Comparison of ENCODE assay signal across 20 cellular contexts in the genomic region with DNA sequence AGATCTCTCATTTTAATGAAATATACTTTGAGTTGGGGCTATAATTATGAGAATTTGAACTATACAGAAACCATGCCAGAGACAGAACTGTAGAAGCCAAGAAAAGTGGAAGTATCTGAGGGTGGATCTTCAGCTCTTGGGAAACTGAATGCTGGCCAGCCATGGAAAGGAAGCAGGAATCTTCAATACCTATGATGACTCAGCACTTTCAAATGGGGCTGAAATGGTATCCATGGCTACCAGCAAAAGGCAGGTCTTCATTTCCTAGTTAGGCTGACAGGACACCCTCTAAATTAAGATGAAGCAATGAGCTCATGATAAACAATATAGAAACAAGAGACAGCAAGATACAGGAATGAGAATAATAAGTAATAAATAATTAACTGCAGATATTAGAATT.
DNase-seq lines count a peak whose midpoint lies in the region; FAIRE-seq and TF ChIP-seq lines count a peak whose summit lies in the region.
"Had no signal": no experiment of that assay in that cellular context is flagged by ENCODE, and none has a peak within 500 bp of the region (broad histone marks: within the 10 kb centered on the region; RNA-seq: fewer than 3 reads in every experiment).

No MANE protein-coding gene starts in this region.

- H4K20me1 ChIP-seq in keratinocyte (ENCODE audit: control insufficient read depth, extremely low read depth, insufficient read depth, low read length) (no peaks in the 10 kb centered on the region), PC-9 (ENCODE audit: insufficient read depth) (no peaks in the 10 kb centered on the region)

- H3K4me3 ChIP-seq in adipocyte (ENCODE audit: low read length) (peak overlapping the region; percentile 58), keratinocyte (ENCODE audit: control insufficient read depth in 2 of 3, extremely low read depth in 1 of 3, insufficient read depth in 2 of 3, low read depth in 1 of 3, low read length in 3 of 3) (no peak overlapping the region), foreskin fibroblast (ENCODE audit: low read depth in 1 of 2, low read length in 2 of 2) (no peak overlapping the region), PC-9 (no peak overlapping the region)
- H3K4me3 ChIP-seq: psoas muscle, skin epidermis, transverse colon had no signal

- H3K9me1 ChIP-seq in keratinocyte (ENCODE audit: control insufficient read depth, extremely low read depth, insufficient read depth, low read length) = no peaks in the 10 kb centered on the region

- no peak for FAIRE-seq in keratinocyte (lab: Jason Lieb, UNC)
- FAIRE-seq: H54 had no signal

- no TSS peak for BruUV-seq in PC-9 (replicated peaks; lab: Mats Ljungman, UMichigan)

- POLR2A ChIA-PET in PC-9 (lab: Charles Lee; ENCODE audit: unreplicated experiment) = no interaction called here

- H3K4me1 ChIP-seq in adipocyte (ENCODE audit: control insufficient read depth, insufficient read depth, low read length) (peaks cover 48% of the 10 kb centered on the region), keratinocyte (ENCODE audit: control insufficient read depth, extremely low read depth, insufficient read depth, low read length) (no peaks in the 10 kb centered on the region), PC-9 (replicated peaks; ENCODE audit: insufficient read depth) (no peaks in the 10 kb centered on the region; the same call in 1 of the 2 replicates)
- H3K4me1 ChIP-seq: psoas muscle, transverse colon had no signal

- H3K27ac Mint-ChIP-seq in CD14-positive monocyte = no peak overlapping the region
- H3K27ac Mint-ChIP-seq: activated naive CD4-positive, alpha-beta T cell treated with anti-CD3 and anti-CD28 coated beads for 36 hours; CD4-positive, alpha-beta memory T cell had no signal

- H3K27me3 ChIP-seq in adipocyte (replicated peaks; ENCODE audit: control insufficient read depth, insufficient read depth, low read length) (no peaks in the 10 kb centered on the region), keratinocyte (ENCODE audit: control insufficient read depth, extremely low read depth, insufficient read depth, low read length) (no peaks in the 10 kb centered on the region), PC-9 (ENCODE audit: insufficient read depth, low read depth) (no peaks in the 10 kb centered on the region)
- H3K27me3 ChIP-seq: transverse colon had no signal

- H3F3A ChIP-seq in PC-9 (ENCODE audit: insufficient read depth, low read depth) = no peaks in the 10 kb centered on the region; the same call in 1 of the 2 replicates

- H3K36me3 Mint-ChIP-seq in CD14-positive monocyte = no peaks in the 10 kb centered on the region
- H3K36me3 Mint-ChIP-seq: CD4-positive, alpha-beta memory T cell had no signal

- peak; percentile 17 for DNase-seq in ELF-1 (ENCODE audit: low read depth, low spot score)
- peak; percentile 2 for DNase-seq in LoVo (ENCODE audit: low spot score)
- no peak for DNase-seq in adipocyte (ENCODE audit: low read depth)
- no peak for DNase-seq in keratinocyte (ENCODE audit: low read depth, low spot score)
- DNase-seq in foreskin fibroblast = no peak
- DNase-seq in PC-9 = no peak
- DNase-seq in CD14-positive monocyte (ENCODE audit: low spot score) = no peak
- DNase-seq: activated naive CD4-positive, alpha-beta T cell treated with anti-CD3 and anti-CD28 coated beads for 36 hours; amygdala; CD4-positive, alpha-beta memory T cell; DMS153; glutamatergic neuron; NCI-H1436; NCI-H2171 treated with DMSO at 0.1 percent for 48 hours; NCI-H524 treated with DMSO at 0.1 percent for 48 hours; psoas muscle; Right ventricle myocardium superior; transverse colon had no signal

- TF ChIP-seq CTCF in keratinocyte (optimal IDR thresholded peaks at IDR 0.05 in 1 of 3, IDR thresholded peaks at IDR 0.05 in 1 of 3, conservative IDR thresholded peaks at IDR 0.05 in 1 of 3; ENCODE audit: extremely low read depth in 1 of 3, insufficient read depth in 2 of 3, low read length in 3 of 3) (no peak), foreskin fibroblast (IDR thresholded peaks at IDR 0.05; ENCODE audit: low read depth, low read length) (no peak), PC-9 (conservative IDR thresholded peaks at IDR 0.05) (no peak), CD14-positive monocyte (IDR thresholded peaks at IDR 0.05) (no peak)

- peaks cover 0 to 7% (median 1%) of the 10 kb centered on the region in 7 donors for H3K9me3 Mint-ChIP-seq in CD14-positive monocyte

- H3K27me3 Mint-ChIP-seq in CD14-positive monocyte (ENCODE audit: low read depth in 3 of 3) = no peaks in the 10 kb centered on the region
- H3K27me3 Mint-ChIP-seq: CD4-positive, alpha-beta memory T cell had no signal

- H3K27ac ChIP-seq in keratinocyte (ENCODE audit: control insufficient read depth, insufficient read depth, low read length) (no peak overlapping the region), PC-9 (no peak overlapping the region)
- H3K27ac ChIP-seq: psoas muscle, skin epidermis, transverse colon had no signal

- dilution Hi-C loops in keratinocyte (cut with MboI; ENCODE audit: extremely low pct_ligation_motif_present, low sequenced_read_pairs) = no loop called here

- intact Hi-C loops in PC-9 (cut with micrococcal nuclease; ENCODE audit: unreplicated experiment) (no loop called here), CD14-positive monocyte (cut with micrococcal nuclease) (no loop called here)

- H3K9me2 ChIP-seq in PC-9 (ENCODE audit: insufficient read depth) = no peaks in the 10 kb centered on the region

- no peak overlapping the region for H3K4me3 Mint-ChIP-seq in CD14-positive monocyte
- H3K4me3 Mint-ChIP-seq: activated naive CD4-positive, alpha-beta T cell treated with anti-CD3 and anti-CD28 coated beads for 36 hours; CD4-positive, alpha-beta memory T cell had no signal

- H3K9me3 ChIP-seq in adipocyte (ENCODE audit: control insufficient read depth, low read length) = peaks cover 18% of the 10 kb centered on the region
- no peaks in the 10 kb centered on the region for H3K9me3 ChIP-seq in keratinocyte (ENCODE audit: control insufficient read depth, low read depth, low read length)
- no peaks in the 10 kb centered on the region; the same call in 1 of the 2 replicates for H3K9me3 ChIP-seq in PC-9 (ENCODE audit: insufficient read depth, low read depth)
- H3K9me3 ChIP-seq: psoas muscle had no signal

- H3K36me3 ChIP-seq in adipocyte (ENCODE audit: control insufficient read depth, insufficient read depth, low read length, severe bottlenecking) = peaks cover 5% of the 10 kb centered on the region
- no peaks in the 10 kb centered on the region for H3K36me3 ChIP-seq in keratinocyte (ENCODE audit: control insufficient read depth in 2 of 2, extremely low read depth in 1 of 2, insufficient read depth in 2 of 2, low read length in 2 of 2)
- H3K36me3 ChIP-seq in PC-9 (ENCODE audit: low read depth) = no peaks in the 10 kb centered on the region
- H3K36me3 ChIP-seq: transverse colon had no signal

- CTCF ChIA-PET in PC-9 (lab: Charles Lee) = no interaction called here

- H3K4me2 ChIP-seq in keratinocyte (ENCODE audit: control insufficient read depth, extremely low read depth, insufficient read depth, low read depth, low read length) (no peak overlapping the region), PC-9 (no peak overlapping the region)

- H3K4me1 Mint-ChIP-seq in CD14-positive monocyte = peaks cover 8% of the 10 kb centered on the region
- H3K4me1 Mint-ChIP-seq: CD4-positive, alpha-beta memory T cell had no signal

- H3K9ac ChIP-seq in adipocyte (ENCODE audit: low read length) (no peak overlapping the region), keratinocyte (ENCODE audit: control insufficient read depth, extremely low read depth, insufficient read depth, low read length) (no peak overlapping the region)

- H2AFZ ChIP-seq in keratinocyte (ENCODE audit: control insufficient read depth, low read length) = peak overlapping the region; percentile 42
- no peak overlapping the region for H2AFZ ChIP-seq in PC-9

- H3K79me2 ChIP-seq in keratinocyte (ENCODE audit: control insufficient read depth, insufficient read depth, low read length) (no peaks in the 10 kb centered on the region), PC-9 (ENCODE audit: low read depth) (no peaks in the 10 kb centered on the region)

Comparison
In these comparisons a context has a peak if more than half of its experiments do, and no peak if none do; other contexts are left out.
1. DNase-seq: peak in ELF-1 (single experiment) and LoVo (single experiment); none in adipocyte (single experiment), keratinocyte (single experiment), foreskin fibroblast (0 of 2), PC-9 (0 of 2) and CD14-positive monocyte (single experiment).